Comparison of ENCODE assay signal across 10 cellular contexts in genomic region chr12:3728686-3729085, GRCh38. TPM values are rescaled to one million over a fixed set of nuclear protein-coding genes. Genes with fewer than 3 reads are reported as not detected.
DNase-seq lines count a peak whose midpoint lies in the region; TF ChIP-seq lines count a peak whose summit lies in the region.
"Had no signal": no experiment of that assay in that cellular context is flagged by ENCODE, and none has a peak within 500 bp of the region (broad histone marks: within the 10 kb centered on the region; RNA-seq: fewer than 3 reads in every experiment).

No MANE protein-coding gene starts in this region.

- peaks cover 3 to 60% (median 25%) of the 10 kb centered on the region in 4 donors for H3K4me1 ChIP-seq in transverse colon

- peak overlapping the region; percentile 17 for H3K4me3 ChIP-seq in Jurkat, Clone E6-1 (ENCODE audit: low read length)
- no peak overlapping the region for H3K4me3 ChIP-seq in transverse colon

- TF ChIP-seq EP300 in transverse colon (IDR thresholded peaks at IDR 0.05; ENCODE audit: low read depth) = no peak

- H3K27ac Mint-ChIP-seq in activated naive CD4-positive, alpha-beta T cell treated with anti-CD3 and anti-CD28 coated beads, Interleukin-2, amount 10 ng/mL, durations not matched to agents 7 days and 5 days = peak overlapping the region; percentile 82

- H3K36me3 ChIP-seq in transverse colon = no peaks in the 10 kb centered on the region

- CTCF ChIA-PET in activated naive CD4-positive, alpha-beta T cell treated with anti-CD3 and anti-CD28 coated beads, Interleukin-2, amount 10 ng/mL, durations not matched to agents 7 days and 5 days (lab: Charles Lee) = interaction anchor here (1.0 to 3.2 kb wide), 6 partner anchors 15 to 75 kb away, joined by 3 to 18 read pairs (median 4); partner anchors contain the start of gene CRACR2A

- peaks cover 39% of the 10 kb centered on the region for H3K4me1 Mint-ChIP-seq in activated naive CD4-positive, alpha-beta T cell treated with anti-CD3 and anti-CD28 coated beads, Interleukin-2, amount 10 ng/mL, durations not matched to agents 7 days and 5 days

- peaks cover 66% of the 10 kb centered on the region for H3K36me3 Mint-ChIP-seq in activated naive CD4-positive, alpha-beta T cell treated with anti-CD3 and anti-CD28 coated beads, Interleukin-2, amount 10 ng/mL, durations not matched to agents 7 days and 5 days

- peaks cover 15% of the 10 kb centered on the region for H3K9me3 Mint-ChIP-seq in activated naive CD4-positive, alpha-beta T cell treated with anti-CD3 and anti-CD28 coated beads, Interleukin-2, amount 10 ng/mL, durations not matched to agents 7 days and 5 days

- TF ChIP-seq CTCF in transverse colon (IDR thresholded peaks at IDR 0.05) = no peak

- H3K27me3 Mint-ChIP-seq in activated naive CD4-positive, alpha-beta T cell treated with anti-CD3 and anti-CD28 coated beads, Interleukin-2, amount 10 ng/mL, durations not matched to agents 7 days and 5 days = no peaks in the 10 kb centered on the region

- no peak overlapping the region for H3K4me3 Mint-ChIP-seq in activated naive CD4-positive, alpha-beta T cell treated with anti-CD3 and anti-CD28 coated beads, Interleukin-2, amount 10 ng/mL, durations not matched to agents 7 days and 5 days

- peak overlapping the region in 3 of 4 donors; percentile 10 to 72 (median 38) for H3K27ac ChIP-seq in transverse colon

- in situ Hi-C loops in transverse colon (cut with MboI; ENCODE audit: low pct_ligation_motif_present in 1 of 4, low pct_unique_long_range_greater_than_20kb in 1 of 4, low sequenced_read_pairs in 3 of 4) = no loop called here

- peak; percentile 37 for DNase-seq in activated naive CD4-positive, alpha-beta T cell treated with anti-CD3 and anti-CD28 coated beads, Interleukin-2, amount 10 ng/mL, durations not matched to agents 7 days and 5 days
- DNase-seq in activated naive CD4-positive, alpha-beta T cell treated with anti-CD3 and anti-CD28 coated beads, Interleukin-2, amount 50 U/mL, for 16 hours = no peak
- DNase-seq in Jurkat, Clone E6-1 (ENCODE audit: low read depth, low spot score) = peak; percentile 82
- DNase-seq in activated gamma-delta T cell treated with anti-CD3 and anti-CD28 coated beads, Interleukin-2, amount 50 U/mL, for 16 hours (ENCODE audit: low read depth) = peak; percentile 6
- DNase-seq in transverse colon = no peak
- no peak for DNase-seq in hypothalamus (lab: John Stamatoyannopoulos, UW)
- no peak for DNase-seq in NCI-H345 treated with DMSO at 0.1 percent for 48 hours (lab: John Stamatoyannopoulos, UW; ENCODE audit: unreplicated experiment)
- no peak for DNase-seq in NCI-H1048 (lab: John Stamatoyannopoulos, UW)
- DNase-seq: activated CD8-positive, alpha-beta memory T cell treated with anti-CD3 and anti-CD28 coated beads for 24 hours; NCI-H1105 had no signal

- TF ChIP-seq POLR2A in transverse colon (IDR thresholded peaks at IDR 0.05) = no peak

- intact Hi-C loops in transverse colon (cut with DNase I; ENCODE audit: low total_unique reads) = no loop called here

- H3K9me3 ChIP-seq in transverse colon = no peaks in the 10 kb centered on the region

- 74 to 83% methylated on average over 3 to 6 of the region's 6 CpGs for WGBS in transverse colon (ENCODE audit: low coverage in 1 of 2), 2 donors

- no peaks in the 10 kb centered on the region for H3K27me3 ChIP-seq in transverse colon

RNA-seq across cellular contexts. Expression of gene CRACR2A, which starts 24.2 kb away (rescaled TPM):
- polyA plus RNA-seq in Jurkat, Clone E6-1 (2012; ENCODE audit: insufficient read depth, insufficient read length) = 12.3 TPM
- 100 to 1,000 TPM in 2 of 4 donors, 10 to 100 TPM in 2; 34.5 to 165 (median 85.8) TPM for total RNA-seq in transverse colon

Comparison
In these comparisons a context has a peak if more than half of its experiments do, and no peak if none do; other contexts are left out.
1. DNase-seq: peak in activated naive CD4-positive, alpha-beta T cell treated with anti-CD3 and anti-CD28 coated beads, Interleukin-2, amount 10 ng/mL, durations not matched to agents 7 days and 5 days (single experiment), Jurkat, Clone E6-1 (single experiment) and activated gamma-delta T cell treated with anti-CD3 and anti-CD28 coated beads, Interleukin-2, amount 50 U/mL, for 16 hours (single experiment); none in activated naive CD4-positive, alpha-beta T cell treated with anti-CD3 and anti-CD28 coated beads, Interleukin-2, amount 50 U/mL, for 16 hours (single experiment), transverse colon (single experiment), hypothalamus (0 of 51), NCI-H345 treated with DMSO at 0.1 percent for 48 hours (single experiment) and NCI-H1048 (single experiment).